ENCODE assay signal across 8 cellular contexts in the genomic region with DNA sequence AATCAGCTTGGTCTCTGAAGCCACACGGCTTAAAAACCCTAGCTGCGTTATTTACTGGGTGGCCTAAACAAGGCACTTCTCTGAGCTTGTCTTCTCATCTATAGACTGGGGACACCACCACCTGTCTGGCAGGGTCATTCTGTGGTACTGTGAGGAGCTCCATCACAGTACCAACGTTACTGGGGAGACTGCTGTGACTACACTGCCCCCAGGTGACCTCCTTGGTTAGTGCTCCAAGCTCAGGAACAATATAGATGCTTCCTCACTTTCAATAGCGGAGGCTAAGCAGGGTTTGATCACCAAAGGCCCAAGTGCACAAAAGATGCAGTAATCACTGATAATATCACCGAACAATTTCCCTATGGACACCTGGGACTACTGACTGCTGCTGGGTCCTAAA. TPM values are rescaled to one million over a fixed set of nuclear protein-coding genes. Genes with fewer than 3 reads are reported as not detected.
DNase-seq lines count a peak whose midpoint lies in the region; ATAC-seq and TF ChIP-seq lines count a peak whose summit lies in the region.

No MANE protein-coding gene starts in this region.

- ATAC-seq in omental fat pad (ENCODE audit: low FRiP score) (no peak), GM21528 (IDR thresholded peaks at IDR 0.05; ENCODE audit: low FRiP score, unreplicated experiment) (no peak)

- H3K4me3 ChIP-seq in HAP-1 = no peak overlapping the region
- no peak overlapping the region for H3K4me3 ChIP-seq in left ventricle myocardium inferior

- intact Hi-C loops in left ventricle myocardium inferior (cut with micrococcal nuclease) = no loop called here

- no peaks in the 10 kb centered on the region for H3K9me3 ChIP-seq in HAP-1
- H3K9me3 ChIP-seq in left ventricle myocardium inferior (replicated peaks) = no peaks in the 10 kb centered on the region

- H3K4me1 ChIP-seq in HAP-1 (no peaks in the 10 kb centered on the region), left ventricle myocardium inferior (peaks cover 22% of the 10 kb centered on the region)

- in situ Hi-C loops in HAP-1 (cut with MboI; ENCODE audit: low sequenced_read_pairs) = no loop called here

- H3K36me3 ChIP-seq in HAP-1 (replicated peaks) (peaks cover 17% of the 10 kb centered on the region), left ventricle myocardium inferior (peaks cover 2% of the 10 kb centered on the region)

- H3K27ac ChIP-seq in left ventricle myocardium inferior (replicated peaks) = no peak overlapping the region

- H3K27me3 ChIP-seq in HAP-1 (ENCODE audit: low read depth) = no peaks in the 10 kb centered on the region
- H3K27me3 ChIP-seq in left ventricle myocardium inferior (ENCODE audit: low read depth) = no peaks in the 10 kb centered on the region

- peak; percentile 66 for TF ChIP-seq CTCF in left ventricle myocardium inferior (IDR thresholded peaks at IDR 0.05; ENCODE audit: borderline replicate concordance)
- no peak for TF ChIP-seq CTCF in omental fat pad (IDR thresholded peaks at IDR 0.05)

- DNase-seq in DMS79 (lab: John Stamatoyannopoulos, UW) (peak; percentile 65), HAP-1 (ENCODE audit: low spot score in 2 of 2) (peak; percentile 20 to 42), NCI-H345 (lab: John Stamatoyannopoulos, UW) (peak; percentile 18), left ventricle myocardium inferior (no peak), omental fat pad (ENCODE audit: low spot score) (no peak)
- peak; percentile 38 for DNase-seq in activated T-cell treated with anti-CD3 and anti-CD28 coated beads, Interleukin-2, amount 50 U/mL, for 1 hour
- DNase-seq in stimulated activated CD8-positive, alpha-beta memory T cell treated with anti-CD3 and anti-CD28 coated beads, Interleukin-15, amount 100 ng/mL, for 1 hour (ENCODE audit: low read depth) = peak; percentile 35

RNA-seq across cellular contexts. Expression of gene PRPF19, which starts 18.9 kb away (rescaled TPM):
- total RNA-seq in left ventricle myocardium inferior = 36.5 TPM
- total RNA-seq in omental fat pad = 10 to 100 TPM; 50.3 to 93.9 (median 58.0) TPM

RNA-seq across cellular contexts. Expression of gene ZP1, which starts 20.2 kb away (rescaled TPM):
- total RNA-seq in left ventricle myocardium inferior (not detected), omental fat pad (1 to 10 TPM in 2 of 4 donors, not detected in 2; 2.2 to 3.0 TPM)

RNA-seq across cellular contexts. Expression of gene TMEM109, which starts 26.4 kb away (rescaled TPM):
- 86.7 TPM for total RNA-seq in left ventricle myocardium inferior
- 100 to 1,000 TPM in 1 of 4 donors, 10 to 100 TPM in 3; 79.6 to 150 (median 88.7) TPM for total RNA-seq in omental fat pad

RNA-seq across cellular contexts. Expression of gene PTGDR2, which starts 31.8 kb away (rescaled TPM):
- total RNA-seq in left ventricle myocardium inferior (2.3 TPM), omental fat pad (1 to 10 TPM in 1 of 4 donors, under 1 TPM in 1, not detected in 2; 0.28 to 1.1 TPM)

RNA-seq across cellular contexts. Expression of gene TMEM132A, which starts 36.7 kb away (rescaled TPM):
- total RNA-seq in left ventricle myocardium inferior (6.4 TPM), omental fat pad (10 to 100 TPM in 1 of 4 donors, 1 to 10 TPM in 3; 2.9 to 11.3 (median 6.7) TPM)

Comparison
In these comparisons a context has a peak if more than half of its experiments do, and no peak if none do; other contexts are left out.
1. DNase-seq: peak in DMS79 (single experiment), HAP-1 (2 of 2), NCI-H345 (single experiment), activated T-cell treated with anti-CD3 and anti-CD28 coated beads, Interleukin-2, amount 50 U/mL, for 1 hour (single experiment) and stimulated activated CD8-positive, alpha-beta memory T cell treated with anti-CD3 and anti-CD28 coated beads, Interleukin-15, amount 100 ng/mL, for 1 hour (single experiment); none in left ventricle myocardium inferior (single experiment) and omental fat pad (single experiment).